9 cellular contexts compared by ENCODE assay signal in the genomic region with DNA sequence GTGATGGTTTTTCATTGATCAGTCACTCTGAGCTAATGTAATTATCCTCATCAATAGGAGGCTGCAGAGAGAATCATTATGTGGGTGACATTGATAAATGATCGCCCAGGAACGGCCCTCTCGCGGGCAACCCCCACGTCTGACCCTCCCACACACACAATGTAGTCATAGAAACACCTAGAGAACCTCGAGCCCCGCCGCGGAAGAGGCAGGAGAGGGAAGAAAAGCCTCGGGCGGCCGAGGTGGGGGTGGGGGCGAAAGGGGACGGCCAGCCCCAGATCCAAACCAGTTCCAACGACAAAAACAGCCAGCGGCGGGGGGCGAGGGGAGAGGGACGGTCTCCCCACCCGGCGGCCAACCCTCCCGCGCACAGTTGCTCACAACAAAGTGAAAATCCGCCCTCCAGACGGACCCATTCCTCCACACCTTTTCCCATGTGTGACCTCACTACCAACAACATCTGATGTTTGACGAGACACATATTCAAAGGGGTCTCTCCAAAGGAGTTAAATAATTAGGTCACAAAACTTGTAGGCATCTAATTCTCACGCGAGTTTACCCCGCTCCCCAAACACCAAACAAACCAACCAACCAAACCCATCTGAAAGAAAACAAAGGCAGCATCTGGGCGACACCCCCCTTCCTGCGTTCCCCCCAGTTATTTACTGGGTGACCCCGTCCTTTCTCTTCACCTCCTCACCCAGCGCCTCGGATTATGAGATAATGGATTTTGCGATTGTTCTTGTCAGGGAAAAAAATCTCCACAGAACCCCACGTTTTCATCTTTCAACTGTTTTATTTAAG.
DNase-seq lines count a peak whose midpoint lies in the region; ATAC-seq, FAIRE-seq and TF ChIP-seq lines count a peak whose summit lies in the region.
"Had no signal": no experiment of that assay in that cellular context is flagged by ENCODE, and none has a peak within 500 bp of the region (broad histone marks: within the 10 kb centered on the region; RNA-seq: fewer than 3 reads in every experiment).

No MANE protein-coding gene starts in this region.

- H3K4me1 ChIP-seq in GM23248 (ENCODE audit: insufficient read depth) (peaks cover 14% of the 10 kb centered on the region), astrocyte (ENCODE audit: insufficient read depth, low read length) (peaks cover 22% of the 10 kb centered on the region), iPS-15b (ENCODE audit: control insufficient read depth, insufficient read depth, low read length) (peaks cover 25% of the 10 kb centered on the region), sigmoid colon (peaks cover 0 to 80% (median 53%) of the 10 kb centered on the region in 4 donors)

- no peak for TF ChIP-seq POLR2A in sigmoid colon (IDR thresholded peaks at IDR 0.05)

- H3K27me3 ChIP-seq in GM23248 (replicated peaks; ENCODE audit: insufficient read depth) (0 out of 2 replicates have a peak, but pooled peaks cover 6% of the 10 kb centered on the region), astrocyte (ENCODE audit: insufficient read depth, low read length) (peaks cover 56% of the 10 kb centered on the region), iPS-15b (ENCODE audit: control insufficient read depth, insufficient read depth, low read length) (peaks cover 96% of the 10 kb centered on the region), sigmoid colon (peaks cover 0 to 3% (median 0%) of the 10 kb centered on the region in 3 donors)

- ATAC-seq in HG03175 (IDR thresholded peaks at IDR 0.05; ENCODE audit: unreplicated experiment) = no peak
- ATAC-seq in GM21423 (IDR thresholded peaks at IDR 0.05; ENCODE audit: unreplicated experiment) = no peak
- ATAC-seq in stimulated activated memory B cell treated with anti-CD40 and anti-IgM and Interleukin-4, amounts not matched to agents 10 μg/mL and 1 μg/mL and 100 μg/mL, for 72 hours = no peak
- ATAC-seq in HG03354 (IDR thresholded peaks at IDR 0.05; ENCODE audit: poor library complexity, severe bottlenecking, unreplicated experiment) = no peak
- ATAC-seq: gastrocnemius medialis had no signal

- peaks cover 20% of the 10 kb centered on the region; the same call in 1 of the 2 replicates for H3F3A ChIP-seq in GM23248 (ENCODE audit: insufficient read depth)

- TF ChIP-seq EP300 in sigmoid colon (IDR thresholded peaks at IDR 0.05) = no peak

- WGBS in GM23248 (ENCODE audit: low coverage in 1 of 2, low lambda C conversion rate in 2 of 2, missing lambda C conversion rate in 2 of 2), 2 experiments = 28 to 38% methylated on average over 23 to 36 of the region's 36 CpGs
- 10 to 12% methylated on average over 36 of the region's 36 CpGs for WGBS in sigmoid colon, 2 donors

- peak overlapping the region; percentile 54 for H2AFZ ChIP-seq in GM23248
- no peak overlapping the region for H2AFZ ChIP-seq in astrocyte (ENCODE audit: low read depth, low read length)

- H3K27ac ChIP-seq in GM23248 (no peak overlapping the region), astrocyte (ENCODE audit: low read depth, low read length) (peak overlapping the region; percentile 41), sigmoid colon (peak overlapping the region; percentile 71 to 84 (median 78))
- H3K27ac ChIP-seq: gastrocnemius medialis had no signal

- no peaks in the 10 kb centered on the region for H3K9me2 ChIP-seq in GM23248 (ENCODE audit: insufficient read depth)

- peaks cover 5% of the 10 kb centered on the region for H3K9me3 Mint-ChIP-seq in astrocyte (ENCODE audit: unreplicated experiment)
- peaks cover 2% of the 10 kb centered on the region for H3K9me3 Mint-ChIP-seq in stimulated activated memory B cell treated with anti-CD40 and anti-IgM and Interleukin-4, amounts not matched to agents 10 μg/mL and 1 μg/mL and 100 μg/mL, for 72 hours

- peaks cover 28% of the 10 kb centered on the region for H3K36me3 ChIP-seq in GM23248 (ENCODE audit: low read depth)
- H3K36me3 ChIP-seq in astrocyte (ENCODE audit: insufficient read depth, low read length) = peaks cover 4% of the 10 kb centered on the region
- no peaks in the 10 kb centered on the region for H3K36me3 ChIP-seq in iPS-15b (ENCODE audit: control insufficient read depth, insufficient read depth, low read length)
- H3K36me3 ChIP-seq in sigmoid colon = peaks cover 0 to 6% (median 0%) of the 10 kb centered on the region in 4 donors
- H3K36me3 ChIP-seq: gastrocnemius medialis had no signal

- H3K4me3 Mint-ChIP-seq in astrocyte (ENCODE audit: unreplicated experiment) = peak overlapping the region; percentile 58
- no peak overlapping the region for H3K4me3 Mint-ChIP-seq in stimulated activated memory B cell treated with anti-CD40 and anti-IgM and Interleukin-4, amounts not matched to agents 10 μg/mL and 1 μg/mL and 100 μg/mL, for 72 hours

- peaks cover 8% of the 10 kb centered on the region for H3K4me1 Mint-ChIP-seq in astrocyte (ENCODE audit: low read depth, unreplicated experiment)
- H3K4me1 Mint-ChIP-seq in stimulated activated memory B cell treated with anti-CD40 and anti-IgM and Interleukin-4, amounts not matched to agents 10 μg/mL and 1 μg/mL and 100 μg/mL, for 72 hours = peaks cover 20% of the 10 kb centered on the region

- H3K79me2 ChIP-seq in GM23248 (ENCODE audit: insufficient read depth) (no peaks in the 10 kb centered on the region), astrocyte (ENCODE audit: insufficient read depth, low read length) (no peaks in the 10 kb centered on the region)

- DNase-seq in GM23248 (peak; percentile 23), astrocyte (ENCODE audit: low read depth) (peak; percentile 59), sigmoid colon (no peak)
- DNase-seq: gastrocnemius medialis had no signal

- FAIRE-seq in astrocyte (lab: Jason Lieb, UNC) = no peak

- in situ Hi-C loops in GM23248 (cut with MboI) = loop anchor here (25.0 kb wide), 1 partner anchor 225 kb away; the partner anchor contains the start of gene MEIS2

- H3K9me3 ChIP-seq in GM23248 (ENCODE audit: low read depth) = no peaks in the 10 kb centered on the region
- H3K9me3 ChIP-seq in astrocyte (ENCODE audit: insufficient read depth, low read depth, low read length) = no peaks in the 10 kb centered on the region
- H3K9me3 ChIP-seq in iPS-15b (ENCODE audit: control insufficient read depth, insufficient read depth, low read length) = no peaks in the 10 kb centered on the region
- H3K9me3 ChIP-seq in sigmoid colon = no peaks in the 10 kb centered on the region
- H3K9me3 ChIP-seq: gastrocnemius medialis had no signal

- peak overlapping the region; percentile 64 for H3K4me3 ChIP-seq in GM23248
- H3K4me3 ChIP-seq in astrocyte (ENCODE audit: insufficient read depth, low read depth, low read length) = peak overlapping the region; percentile 59
- peak overlapping the region; percentile 38 for H3K4me3 ChIP-seq in iPS-15b (ENCODE audit: low read depth, low read length)
- H3K4me3 ChIP-seq in sigmoid colon = peak overlapping the region; percentile 35 to 58 (median 50)

- H3K36me3 Mint-ChIP-seq in astrocyte (ENCODE audit: low read depth, unreplicated experiment) = peaks cover 16% of the 10 kb centered on the region
- no peaks in the 10 kb centered on the region for H3K36me3 Mint-ChIP-seq in stimulated activated memory B cell treated with anti-CD40 and anti-IgM and Interleukin-4, amounts not matched to agents 10 μg/mL and 1 μg/mL and 100 μg/mL, for 72 hours

- H3K27ac Mint-ChIP-seq in astrocyte (ENCODE audit: unreplicated experiment) = peak overlapping the region; percentile 47
- no peak overlapping the region for H3K27ac Mint-ChIP-seq in stimulated activated memory B cell treated with anti-CD40 and anti-IgM and Interleukin-4, amounts not matched to agents 10 μg/mL and 1 μg/mL and 100 μg/mL, for 72 hours

- intact Hi-C loops in sigmoid colon (cut with DNase I) = loop anchor here (2.0 to 10.0 kb wide), 5 partner anchors 127 to 1585 kb away; no protein-coding TSS in a partner anchor

- H3K9ac ChIP-seq in GM23248 = peak overlapping the region; percentile 52
- H3K9ac ChIP-seq in astrocyte (ENCODE audit: low read length) = peak overlapping the region; percentile 72
- H3K9ac ChIP-seq in iPS-15b (ENCODE audit: low read depth, low read length) = no peak overlapping the region

- TF ChIP-seq CTCF in astrocyte (IDR thresholded peaks at IDR 0.05; ENCODE audit: insufficient read depth, low read depth, low read length) (no peak), sigmoid colon (IDR thresholded peaks at IDR 0.05) (no peak)

- H3K4me2 ChIP-seq in GM23248 (ENCODE audit: unreplicated experiment) = peak overlapping the region; percentile 62
- H3K4me2 ChIP-seq in astrocyte (ENCODE audit: low read length) = peak overlapping the region; percentile 89

- peaks cover 88% of the 10 kb centered on the region for H3K27me3 Mint-ChIP-seq in astrocyte (ENCODE audit: low read depth, unreplicated experiment)
- H3K27me3 Mint-ChIP-seq in stimulated activated memory B cell treated with anti-CD40 and anti-IgM and Interleukin-4, amounts not matched to agents 10 μg/mL and 1 μg/mL and 100 μg/mL, for 72 hours = peaks cover 75% of the 10 kb centered on the region

- H4K20me1 ChIP-seq in GM23248 (ENCODE audit: insufficient read depth) = no peaks in the 10 kb centered on the region
- peaks cover 1% of the 10 kb centered on the region for H4K20me1 ChIP-seq in astrocyte (ENCODE audit: insufficient read depth, low read length)
